ENCODE assay signal across 1 cellular context in genomic region chr1:56774067-56774609, GRCh38.
TF ChIP-seq lines count a peak whose summit lies in the region.

No MANE protein-coding gene starts in this region.

TF ChIP-seq in GM23338, 12 proteins besides CTCF, POLR2A, EP300 and RAD21:
- TF ChIP-seq, protein P1, sequence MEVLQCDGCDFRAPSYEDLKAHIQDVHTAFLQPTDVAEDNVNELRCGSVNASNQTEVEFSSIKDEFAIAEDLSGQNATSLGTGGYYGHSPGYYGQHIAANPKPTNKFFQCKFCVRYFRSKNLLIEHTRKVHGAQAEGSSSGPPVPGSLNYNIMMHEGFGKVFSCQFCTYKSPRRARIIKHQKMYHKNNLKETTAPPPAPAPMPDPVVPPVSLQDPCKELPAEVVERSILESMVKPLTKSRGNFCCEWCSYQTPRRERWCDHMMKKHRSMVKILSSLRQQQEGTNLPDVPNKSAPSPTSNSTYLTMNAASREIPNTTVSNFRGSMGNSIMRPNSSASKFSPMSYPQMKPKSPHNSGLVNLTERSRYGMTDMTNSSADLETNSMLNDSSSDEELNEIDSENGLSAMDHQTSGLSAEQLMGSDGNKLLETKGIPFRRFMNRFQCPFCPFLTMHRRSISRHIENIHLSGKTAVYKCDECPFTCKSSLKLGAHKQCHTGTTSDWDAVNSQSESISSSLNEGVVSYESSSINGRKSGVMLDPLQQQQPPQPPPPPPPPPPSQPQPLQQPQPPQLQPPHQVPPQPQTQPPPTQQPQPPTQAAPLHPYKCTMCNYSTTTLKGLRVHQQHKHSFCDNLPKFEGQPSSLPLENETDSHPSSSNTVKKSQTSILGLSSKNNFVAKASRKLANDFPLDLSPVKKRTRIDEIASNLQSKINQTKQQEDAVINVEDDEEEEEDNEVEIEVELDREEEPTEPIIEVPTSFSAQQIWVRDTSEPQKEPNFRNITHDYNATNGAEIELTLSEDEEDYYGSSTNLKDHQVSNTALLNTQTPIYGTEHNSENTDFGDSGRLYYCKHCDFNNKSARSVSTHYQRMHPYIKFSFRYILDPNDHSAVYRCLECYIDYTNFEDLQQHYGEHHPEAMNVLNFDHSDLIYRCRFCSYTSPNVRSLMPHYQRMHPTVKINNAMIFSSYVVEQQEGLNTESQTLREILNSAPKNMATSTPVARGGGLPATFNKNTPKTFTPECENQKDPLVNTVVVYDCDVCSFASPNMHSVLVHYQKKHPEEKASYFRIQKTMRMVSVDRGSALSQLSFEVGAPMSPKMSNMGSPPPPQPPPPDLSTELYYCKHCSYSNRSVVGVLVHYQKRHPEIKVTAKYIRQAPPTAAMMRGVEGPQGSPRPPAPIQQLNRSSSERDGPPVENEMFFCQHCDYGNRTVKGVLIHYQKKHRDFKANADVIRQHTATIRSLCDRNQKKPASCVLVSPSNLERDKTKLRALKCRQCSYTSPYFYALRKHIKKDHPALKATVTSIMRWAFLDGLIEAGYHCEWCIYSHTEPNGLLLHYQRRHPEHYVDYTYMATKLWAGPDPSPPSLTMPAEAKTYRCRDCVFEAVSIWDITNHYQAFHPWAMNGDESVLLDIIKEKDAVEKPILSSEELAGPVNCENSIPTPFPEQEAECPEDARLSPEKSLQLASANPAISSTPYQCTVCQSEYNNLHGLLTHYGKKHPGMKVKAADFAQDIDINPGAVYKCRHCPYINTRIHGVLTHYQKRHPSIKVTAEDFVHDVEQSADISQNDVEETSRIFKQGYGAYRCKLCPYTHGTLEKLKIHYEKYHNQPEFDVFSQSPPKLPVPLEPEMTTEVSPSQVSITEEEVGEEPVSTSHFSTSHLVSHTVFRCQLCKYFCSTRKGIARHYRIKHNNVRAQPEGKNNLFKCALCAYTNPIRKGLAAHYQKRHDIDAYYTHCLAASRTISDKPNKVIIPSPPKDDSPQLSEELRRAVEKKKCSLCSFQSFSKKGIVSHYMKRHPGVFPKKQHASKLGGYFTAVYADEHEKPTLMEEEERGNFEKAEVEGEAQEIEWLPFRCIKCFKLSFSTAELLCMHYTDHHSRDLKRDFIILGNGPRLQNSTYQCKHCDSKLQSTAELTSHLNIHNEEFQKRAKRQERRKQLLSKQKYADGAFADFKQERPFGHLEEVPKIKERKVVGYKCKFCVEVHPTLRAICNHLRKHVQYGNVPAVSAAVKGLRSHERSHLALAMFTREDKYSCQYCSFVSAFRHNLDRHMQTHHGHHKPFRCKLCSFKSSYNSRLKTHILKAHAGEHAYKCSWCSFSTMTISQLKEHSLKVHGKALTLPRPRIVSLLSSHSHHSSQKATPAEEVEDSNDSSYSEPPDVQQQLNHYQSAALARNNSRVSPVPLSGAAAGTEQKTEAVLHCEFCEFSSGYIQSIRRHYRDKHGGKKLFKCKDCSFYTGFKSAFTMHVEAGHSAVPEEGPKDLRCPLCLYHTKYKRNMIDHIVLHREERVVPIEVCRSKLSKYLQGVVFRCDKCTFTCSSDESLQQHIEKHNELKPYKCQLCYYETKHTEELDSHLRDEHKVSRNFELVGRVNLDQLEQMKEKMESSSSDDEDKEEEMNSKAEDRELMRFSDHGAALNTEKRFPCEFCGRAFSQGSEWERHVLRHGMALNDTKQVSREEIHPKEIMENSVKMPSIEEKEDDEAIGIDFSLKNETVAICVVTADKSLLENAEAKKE (CRISPR knock-in tag; IDR thresholded peaks at IDR 0.05), result no peak
- TF ChIP-seq EZH2 (IDR thresholded peaks at IDR 0.05; ENCODE audit: low read depth, unreplicated experiment), result no peak
- TF ChIP-seq EZH2phosphoT487 (IDR thresholded peaks at IDR 0.05; ENCODE audit: unreplicated experiment), result no peak
- TF ChIP-seq CREB1 (CRISPR knock-in tag; IDR thresholded peaks at IDR 0.05; ENCODE audit: low read depth), result no peak
- TF ChIP-seq, protein P2, sequence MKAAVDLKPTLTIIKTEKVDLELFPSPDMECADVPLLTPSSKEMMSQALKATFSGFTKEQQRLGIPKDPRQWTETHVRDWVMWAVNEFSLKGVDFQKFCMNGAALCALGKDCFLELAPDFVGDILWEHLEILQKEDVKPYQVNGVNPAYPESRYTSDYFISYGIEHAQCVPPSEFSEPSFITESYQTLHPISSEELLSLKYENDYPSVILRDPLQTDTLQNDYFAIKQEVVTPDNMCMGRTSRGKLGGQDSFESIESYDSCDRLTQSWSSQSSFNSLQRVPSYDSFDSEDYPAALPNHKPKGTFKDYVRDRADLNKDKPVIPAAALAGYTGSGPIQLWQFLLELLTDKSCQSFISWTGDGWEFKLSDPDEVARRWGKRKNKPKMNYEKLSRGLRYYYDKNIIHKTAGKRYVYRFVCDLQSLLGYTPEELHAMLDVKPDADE (IDR thresholded peaks at IDR 0.05), result no peak
- TF ChIP-seq POLR2AphosphoS5 (IDR thresholded peaks at IDR 0.05; ENCODE audit: low read depth), result no peak
- no peak for TF ChIP-seq NANOG (IDR thresholded peaks at IDR 0.05; ENCODE audit: borderline replicate concordance)
- no peak for TF ChIP-seq JUNB (IDR thresholded peaks at IDR 0.05; ENCODE audit: unreplicated experiment)
- TF ChIP-seq STAT1 (IDR thresholded peaks at IDR 0.05; ENCODE audit: unreplicated experiment), result no peak
- TF ChIP-seq ZNF331 (CRISPR knock-in tag; IDR thresholded peaks at IDR 0.05; ENCODE audit: low read depth), result no peak
- TF ChIP-seq, protein P3, sequence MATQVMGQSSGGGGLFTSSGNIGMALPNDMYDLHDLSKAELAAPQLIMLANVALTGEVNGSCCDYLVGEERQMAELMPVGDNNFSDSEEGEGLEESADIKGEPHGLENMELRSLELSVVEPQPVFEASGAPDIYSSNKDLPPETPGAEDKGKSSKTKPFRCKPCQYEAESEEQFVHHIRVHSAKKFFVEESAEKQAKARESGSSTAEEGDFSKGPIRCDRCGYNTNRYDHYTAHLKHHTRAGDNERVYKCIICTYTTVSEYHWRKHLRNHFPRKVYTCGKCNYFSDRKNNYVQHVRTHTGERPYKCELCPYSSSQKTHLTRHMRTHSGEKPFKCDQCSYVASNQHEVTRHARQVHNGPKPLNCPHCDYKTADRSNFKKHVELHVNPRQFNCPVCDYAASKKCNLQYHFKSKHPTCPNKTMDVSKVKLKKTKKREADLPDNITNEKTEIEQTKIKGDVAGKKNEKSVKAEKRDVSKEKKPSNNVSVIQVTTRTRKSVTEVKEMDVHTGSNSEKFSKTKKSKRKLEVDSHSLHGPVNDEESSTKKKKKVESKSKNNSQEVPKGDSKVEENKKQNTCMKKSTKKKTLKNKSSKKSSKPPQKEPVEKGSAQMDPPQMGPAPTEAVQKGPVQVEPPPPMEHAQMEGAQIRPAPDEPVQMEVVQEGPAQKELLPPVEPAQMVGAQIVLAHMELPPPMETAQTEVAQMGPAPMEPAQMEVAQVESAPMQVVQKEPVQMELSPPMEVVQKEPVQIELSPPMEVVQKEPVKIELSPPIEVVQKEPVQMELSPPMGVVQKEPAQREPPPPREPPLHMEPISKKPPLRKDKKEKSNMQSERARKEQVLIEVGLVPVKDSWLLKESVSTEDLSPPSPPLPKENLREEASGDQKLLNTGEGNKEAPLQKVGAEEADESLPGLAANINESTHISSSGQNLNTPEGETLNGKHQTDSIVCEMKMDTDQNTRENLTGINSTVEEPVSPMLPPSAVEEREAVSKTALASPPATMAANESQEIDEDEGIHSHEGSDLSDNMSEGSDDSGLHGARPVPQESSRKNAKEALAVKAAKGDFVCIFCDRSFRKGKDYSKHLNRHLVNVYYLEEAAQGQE (IDR thresholded peaks at IDR 0.05; ENCODE audit: unreplicated experiment), result no peak
TF ChIP-seq in GM23338: peak in this region for 0.
